ENCODE assay signal across 8 cellular contexts in the genomic region with DNA sequence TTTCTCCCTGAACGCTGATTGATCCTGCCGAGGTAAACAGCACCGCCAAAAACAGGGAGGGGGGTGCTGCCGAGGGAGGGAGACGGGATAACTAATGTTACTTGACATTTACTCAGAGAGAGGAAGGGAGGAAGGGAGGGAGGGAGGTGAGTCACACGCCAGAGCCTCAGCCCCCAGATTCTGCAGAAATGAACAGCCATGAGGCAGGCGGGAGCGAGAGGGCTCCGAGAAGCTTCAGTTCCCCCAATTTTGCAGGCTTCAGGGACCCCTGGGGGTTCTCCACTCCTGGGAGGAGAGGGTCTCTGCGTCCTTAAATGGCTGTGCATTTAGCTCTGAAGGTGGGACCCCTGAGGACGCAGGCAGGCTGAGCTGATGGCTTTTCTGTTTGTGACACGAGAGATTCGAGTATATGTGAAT. TPM values are rescaled to one million over a fixed set of nuclear protein-coding genes. Genes with fewer than 3 reads are reported as not detected.
A peak's percentile ranks its signal among the peaks of the same experiment; 100 is the strongest.
DNase-seq lines count a peak whose midpoint lies in the region; ATAC-seq and TF ChIP-seq lines count a peak whose summit lies in the region.

No MANE protein-coding gene starts in this region.

- H3K4me3 ChIP-seq in HEK293 (ENCODE audit: low read depth, low read length): no peak overlapping the region
- H3K4me3 ChIP-seq in WI38 (ENCODE audit: low read depth, low read length): peak overlapping the region; percentile 23; the same call in 1 of the 2 replicates
- H3K4me3 ChIP-seq in cardiac fibroblast (replicated peaks in 1 of 2; ENCODE audit: low read depth in 2 of 2, low read length in 2 of 2): peak overlapping the region in 1 of 2 donors; percentile 18
- no peak overlapping the region for H3K4me3 ChIP-seq in gastrocnemius medialis

- H3K27me3 ChIP-seq in gastrocnemius medialis: no peaks in the 10 kb centered on the region

- POLR2A ChIA-PET in HEK293 (lab: Yijun Ruan, JAX): interaction anchor here (2.1 kb wide), 1 partner anchor 59 kb away, joined by 10 read pairs; a partner anchor contains a TSS

- CTCF ChIA-PET in HEK293 (lab: Yijun Ruan, JAX): interaction anchor here (0.6 to 1.6 kb wide), 2 partner anchors 64 to 938 kb away, joined by 4 to 6 read pairs; no protein-coding TSS in a partner anchor

- TF ChIP-seq CTCF in HEK293 (tag by site-specific recombination; IDR thresholded peaks at IDR 0.05) (no peak), WI38 (IDR thresholded peaks at IDR 0.05; ENCODE audit: low read depth, low read length) (no peak), cardiac fibroblast (IDR thresholded peaks at IDR 0.05; ENCODE audit: low read depth, low read length) (no peak), gastrocnemius medialis (IDR thresholded peaks at IDR 0.05 in 4 of 5, conservative IDR thresholded peaks at IDR 0.05 in 1 of 5) (no peak)

- H3K27ac ChIP-seq in HEK293 (ENCODE audit: extremely low read depth, low read depth, low read length) (no peak overlapping the region), gastrocnemius medialis (no peak overlapping the region)

- DNase-seq in cardiac fibroblast (ENCODE audit: low read depth in 2 of 2): peak; percentile 63 to 70
- DNase-seq in renal cortical epithelial cell (ENCODE audit: low read depth): peak; percentile 46
- no peak for DNase-seq in NCI-H510A treated with DMSO at 0.1 percent for 48 hours (lab: John Stamatoyannopoulos, UW)
- no peak for DNase-seq in HuH-7 (ENCODE audit: low spot score)
- no peak for DNase-seq in gastrocnemius medialis

- intact Hi-C loops in gastrocnemius medialis (cut with DNase I; ENCODE audit: low total_unique reads): no loop called here

- no peak for ATAC-seq in HG02884 (IDR thresholded peaks at IDR 0.05; ENCODE audit: unreplicated experiment)
- no peak for ATAC-seq in gastrocnemius medialis

- no peak for TF ChIP-seq POLR2A in gastrocnemius medialis (IDR thresholded peaks at IDR 0.05)

- H3K36me3 ChIP-seq in HEK293 (ENCODE audit: control insufficient read depth in 2 of 2, insufficient read depth in 1 of 2, low read length in 2 of 2) (no peaks in the 10 kb centered on the region), gastrocnemius medialis (no peaks in the 10 kb centered on the region)

- in situ Hi-C loops in gastrocnemius medialis (cut with MboI; ENCODE audit: low sequenced_read_pairs in 4 of 4): no loop called here

- no peaks in the 10 kb centered on the region for H3K4me1 ChIP-seq in HEK293 (ENCODE audit: control insufficient read depth, insufficient read depth, low read length)
- H3K4me1 ChIP-seq in gastrocnemius medialis: no peaks in the 10 kb centered on the region

- H3K9me3 ChIP-seq in HEK293 (ENCODE audit: control insufficient read depth, insufficient read depth, low read depth, low read length) (no peaks in the 10 kb centered on the region), gastrocnemius medialis (no peaks in the 10 kb centered on the region)

TF ChIP-seq in HEK293, 187 proteins besides CTCF, POLR2A, EP300 and RAD21 (continues in another document):
- TF ChIP-seq ZNF664 (tag by site-specific recombination; IDR thresholded peaks at IDR 0.05) (no peak), ZNF626 (tag by site-specific recombination; IDR thresholded peaks at IDR 0.05) (no peak), ZNF610 (tag by site-specific recombination; IDR thresholded peaks at IDR 0.05; ENCODE audit: borderline replicate concordance) (no peak), ZSCAN30 (tag by site-specific recombination; IDR thresholded peaks at IDR 0.05) (no peak), ZNF214 (tag by site-specific recombination; IDR thresholded peaks at IDR 0.05; ENCODE audit: borderline replicate concordance) (no peak), ZNF302 (tag by site-specific recombination; IDR thresholded peaks at IDR 0.05; ENCODE audit: low read depth) (no peak), ZNF433 (tag by site-specific recombination; IDR thresholded peaks at IDR 0.05; ENCODE audit: low read depth) (no peak), ZNF366 (tag by site-specific recombination; conservative IDR thresholded peaks at IDR 0.05) (peak; percentile 42), ZNF76 (tag by site-specific recombination; IDR thresholded peaks at IDR 0.05; ENCODE audit: borderline replicate concordance, low read depth) (no peak), ZNF341 (tag by site-specific recombination; IDR thresholded peaks at IDR 0.05; ENCODE audit: low read depth) (peak; percentile 64), ZNF423 (tag by site-specific recombination; IDR thresholded peaks at IDR 0.05) (no peak), EGR2 (tag by site-specific recombination; IDR thresholded peaks at IDR 0.05; ENCODE audit: low read depth) (0 out of 2 replicates have a peak, but pooled peaks have one; percentile 5)
- TF ChIP-seq, protein P1, sequence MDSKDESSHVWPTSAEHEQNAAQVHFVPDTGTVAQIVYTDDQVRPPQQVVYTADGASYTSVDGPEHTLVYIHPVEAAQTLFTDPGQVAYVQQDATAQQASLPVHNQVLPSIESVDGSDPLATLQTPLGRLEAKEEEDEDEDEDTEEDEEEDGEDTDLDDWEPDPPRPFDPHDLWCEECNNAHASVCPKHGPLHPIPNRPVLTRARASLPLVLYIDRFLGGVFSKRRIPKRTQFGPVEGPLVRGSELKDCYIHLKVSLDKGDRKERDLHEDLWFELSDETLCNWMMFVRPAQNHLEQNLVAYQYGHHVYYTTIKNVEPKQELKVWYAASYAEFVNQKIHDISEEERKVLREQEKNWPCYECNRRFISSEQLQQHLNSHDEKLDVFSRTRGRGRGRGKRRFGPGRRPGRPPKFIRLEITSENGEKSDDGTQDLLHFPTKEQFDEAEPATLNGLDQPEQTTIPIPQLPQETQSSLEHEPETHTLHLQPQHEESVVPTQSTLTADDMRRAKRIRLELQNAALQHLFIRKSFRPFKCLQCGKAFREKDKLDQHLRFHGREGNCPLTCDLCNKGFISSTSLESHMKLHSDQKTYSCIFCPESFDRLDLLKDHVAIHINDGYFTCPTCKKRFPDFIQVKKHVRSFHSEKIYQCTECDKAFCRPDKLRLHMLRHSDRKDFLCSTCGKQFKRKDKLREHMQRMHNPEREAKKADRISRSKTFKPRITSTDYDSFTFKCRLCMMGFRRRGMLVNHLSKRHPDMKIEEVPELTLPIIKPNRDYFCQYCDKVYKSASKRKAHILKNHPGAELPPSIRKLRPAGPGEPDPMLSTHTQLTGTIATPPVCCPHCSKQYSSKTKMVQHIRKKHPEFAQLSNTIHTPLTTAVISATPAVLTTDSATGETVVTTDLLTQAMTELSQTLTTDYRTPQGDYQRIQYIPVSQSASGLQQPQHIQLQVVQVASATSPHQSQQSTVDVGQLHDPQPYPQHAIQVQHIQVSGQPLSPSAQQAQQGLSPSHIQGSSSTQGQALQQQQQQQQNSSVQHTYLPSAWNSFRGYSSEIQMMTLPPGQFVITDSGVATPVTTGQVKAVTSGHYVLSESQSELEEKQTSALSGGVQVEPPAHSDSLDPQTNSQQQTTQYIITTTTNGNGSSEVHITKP (tag by site-specific recombination; IDR thresholded peaks at IDR 0.05): 0 out of 2 replicates have a peak, but pooled peaks have one; percentile 9
- TF ChIP-seq, protein P2, sequence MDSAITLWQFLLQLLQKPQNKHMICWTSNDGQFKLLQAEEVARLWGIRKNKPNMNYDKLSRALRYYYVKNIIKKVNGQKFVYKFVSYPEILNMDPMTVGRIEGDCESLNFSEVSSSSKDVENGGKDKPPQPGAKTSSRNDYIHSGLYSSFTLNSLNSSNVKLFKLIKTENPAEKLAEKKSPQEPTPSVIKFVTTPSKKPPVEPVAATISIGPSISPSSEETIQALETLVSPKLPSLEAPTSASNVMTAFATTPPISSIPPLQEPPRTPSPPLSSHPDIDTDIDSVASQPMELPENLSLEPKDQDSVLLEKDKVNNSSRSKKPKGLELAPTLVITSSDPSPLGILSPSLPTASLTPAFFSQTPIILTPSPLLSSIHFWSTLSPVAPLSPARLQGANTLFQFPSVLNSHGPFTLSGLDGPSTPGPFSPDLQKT (IDR thresholded peaks at IDR 0.05; ENCODE audit: borderline replicate concordance, low read depth, low read length): no peak
- TF ChIP-seq, protein P3, sequence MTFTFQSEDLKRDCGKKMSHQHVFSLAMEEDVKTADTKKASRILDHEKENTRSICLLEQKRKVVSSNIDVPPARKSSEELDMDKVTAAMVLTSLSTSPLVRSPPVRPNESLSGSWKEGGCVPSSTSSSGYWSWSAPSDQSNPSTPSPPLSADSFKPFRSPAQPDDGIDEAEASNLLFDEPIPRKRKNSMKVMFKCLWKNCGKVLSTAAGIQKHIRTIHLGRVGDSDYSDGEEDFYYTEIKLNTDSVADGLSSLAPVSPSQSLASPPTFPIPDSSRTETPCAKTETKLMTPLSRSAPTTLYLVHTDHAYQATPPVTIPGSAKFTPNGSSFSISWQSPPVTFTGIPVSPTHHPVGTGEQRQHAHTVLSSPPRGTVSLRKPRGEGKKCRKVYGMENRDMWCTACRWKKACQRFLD (tag by site-specific recombination; IDR thresholded peaks at IDR 0.05): no peak
- TF ChIP-seq, protein P4, sequence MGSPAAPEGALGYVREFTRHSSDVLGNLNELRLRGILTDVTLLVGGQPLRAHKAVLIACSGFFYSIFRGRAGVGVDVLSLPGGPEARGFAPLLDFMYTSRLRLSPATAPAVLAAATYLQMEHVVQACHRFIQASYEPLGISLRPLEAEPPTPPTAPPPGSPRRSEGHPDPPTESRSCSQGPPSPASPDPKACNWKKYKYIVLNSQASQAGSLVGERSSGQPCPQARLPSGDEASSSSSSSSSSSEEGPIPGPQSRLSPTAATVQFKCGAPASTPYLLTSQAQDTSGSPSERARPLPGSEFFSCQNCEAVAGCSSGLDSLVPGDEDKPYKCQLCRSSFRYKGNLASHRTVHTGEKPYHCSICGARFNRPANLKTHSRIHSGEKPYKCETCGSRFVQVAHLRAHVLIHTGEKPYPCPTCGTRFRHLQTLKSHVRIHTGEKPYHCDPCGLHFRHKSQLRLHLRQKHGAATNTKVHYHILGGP (tag by site-specific recombination; IDR thresholded peaks at IDR 0.05): no peak
- TF ChIP-seq, protein P5, sequence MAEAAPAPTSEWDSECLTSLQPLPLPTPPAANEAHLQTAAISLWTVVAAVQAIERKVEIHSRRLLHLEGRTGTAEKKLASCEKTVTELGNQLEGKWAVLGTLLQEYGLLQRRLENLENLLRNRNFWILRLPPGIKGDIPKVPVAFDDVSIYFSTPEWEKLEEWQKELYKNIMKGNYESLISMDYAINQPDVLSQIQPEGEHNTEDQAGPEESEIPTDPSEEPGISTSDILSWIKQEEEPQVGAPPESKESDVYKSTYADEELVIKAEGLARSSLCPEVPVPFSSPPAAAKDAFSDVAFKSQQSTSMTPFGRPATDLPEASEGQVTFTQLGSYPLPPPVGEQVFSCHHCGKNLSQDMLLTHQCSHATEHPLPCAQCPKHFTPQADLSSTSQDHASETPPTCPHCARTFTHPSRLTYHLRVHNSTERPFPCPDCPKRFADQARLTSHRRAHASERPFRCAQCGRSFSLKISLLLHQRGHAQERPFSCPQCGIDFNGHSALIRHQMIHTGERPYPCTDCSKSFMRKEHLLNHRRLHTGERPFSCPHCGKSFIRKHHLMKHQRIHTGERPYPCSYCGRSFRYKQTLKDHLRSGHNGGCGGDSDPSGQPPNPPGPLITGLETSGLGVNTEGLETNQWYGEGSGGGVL (tag by site-specific recombination; IDR thresholded peaks at IDR 0.05): peak; percentile 85

RNA-seq across cellular contexts. Expression of a gene that starts 59.1 kb away (rescaled TPM):
- 17.4 and 40.6 TPM in 2 replicates for total RNA-seq in renal cortical epithelial cell
- 1 to 10 TPM in 3 of 4 donors, under 1 TPM in 1; 0.92 to 3.4 (median 2.9) TPM for total RNA-seq in gastrocnemius medialis

Comparison
In these comparisons a context has a peak if more than half of its experiments do, and no peak if none do; other contexts are left out.
1. DNase-seq: peak in cardiac fibroblast (2 of 2) and renal cortical epithelial cell (single experiment); none in NCI-H510A treated with DMSO at 0.1 percent for 48 hours (single experiment), HuH-7 (single experiment) and gastrocnemius medialis (0 of 2).